Comparison of ENCODE assay signal across 11 cellular contexts in genomic region chr2:124713969-124714368, GRCh38.
"Had no signal": no experiment of that assay in that cellular context is flagged by ENCODE, and none has a peak within 500 bp of the region (broad histone marks: within the 10 kb centered on the region; RNA-seq: fewer than 3 reads in every experiment).

No MANE protein-coding gene starts in this region.

- H3K4me1 ChIP-seq: HAP-1 had no signal

- H3K9ac ChIP-seq: GM23248 had no signal

- FAIRE-seq: H1, H54 had no signal

- ATAC-seq: GM23338, HCT116 had no signal

- H3K9me3 ChIP-seq: HAP-1 had no signal

- H3K27ac ChIP-seq: GM23248 had no signal

- DNase-seq: GM23248, GOT3, H7, H9, HCEC 1CT, HFFc6 had no signal

- H3K4me3 ChIP-seq: GM23248, GM23338, HAP-1 had no signal

- H3K36me3 ChIP-seq: HAP-1 had no signal
